ENCODE assay signal across 11 cellular contexts in genomic region chr3:114223146-114223545, GRCh38. TPM values are rescaled to one million over a fixed set of nuclear protein-coding genes. Genes with fewer than 3 reads are reported as not detected.
DNase-seq lines count a peak whose midpoint lies in the region; ATAC-seq and TF ChIP-seq lines count a peak whose summit lies in the region.
"Had no signal": no experiment of that assay in that cellular context is flagged by ENCODE, and none has a peak within 500 bp of the region (broad histone marks: within the 10 kb centered on the region; RNA-seq: fewer than 3 reads in every experiment).

No MANE protein-coding gene starts in this region.

- intact Hi-C loops in colonic mucosa (cut with DNase I) = no loop called here
- intact Hi-C loops in lower leg skin (cut with DNase I; ENCODE audit: low total_unique reads) = no loop called here
- intact Hi-C loops in right cardiac atrium (cut with DNase I) = no loop called here

- H3K36me3 ChIP-seq in colonic mucosa = no peaks in the 10 kb centered on the region

- H3K27ac ChIP-seq in colonic mucosa (peak overlapping the region; percentile 7), right cardiac atrium (ENCODE audit: low read length) (no peak overlapping the region)

- H3K27me3 ChIP-seq in colonic mucosa = no peaks in the 10 kb centered on the region
- H3K27me3 ChIP-seq in right cardiac atrium (ENCODE audit: control insufficient read depth, insufficient read depth) = no peaks in the 10 kb centered on the region

- TF ChIP-seq POLR2A in lower leg skin (IDR thresholded peaks at IDR 0.05) = no peak

- DNase-seq in GM13977 (ENCODE audit: low spot score) (peak; percentile 7), colonic mucosa (no peak), lower leg skin (ENCODE audit: low spot score in 2 of 2) (no peak), Kasumi-1 (lab: John Stamatoyannopoulos, UW) (no peak), right cardiac atrium (no peak), globus pallidus (ENCODE audit: low spot score) (no peak)
- DNase-seq: NCI-H2171 had no signal

- in situ Hi-C loops in GM13977 (cut with MboI; ENCODE audit: low pct_unique_long_range_greater_than_20kb, low sequenced_read_pairs, unreplicated experiment) = no loop called here

- no peak overlapping the region for H3K4me3 ChIP-seq in colonic mucosa
- no peak overlapping the region for H3K4me3 ChIP-seq in lower leg skin (ENCODE audit: low read depth, poor library complexity, severe bottlenecking)
- no peak overlapping the region for H3K4me3 ChIP-seq in right cardiac atrium (ENCODE audit: low read length)

- peak; percentile 85 for ATAC-seq in GM21360 (IDR thresholded peaks at IDR 0.05; ENCODE audit: unreplicated experiment)
- ATAC-seq in HG03196 (IDR thresholded peaks at IDR 0.05; ENCODE audit: unreplicated experiment) = peak; percentile 83
- no peak for ATAC-seq in right cardiac atrium

- H3K9me3 ChIP-seq in colonic mucosa (no peaks in the 10 kb centered on the region), right cardiac atrium (ENCODE audit: control insufficient read depth, low read length) (peaks cover 4% of the 10 kb centered on the region)

- H3K4me1 ChIP-seq in colonic mucosa (no peaks in the 10 kb centered on the region), right cardiac atrium (ENCODE audit: control insufficient read depth, insufficient read depth, low read length) (no peaks in the 10 kb centered on the region)

- H3K9ac ChIP-seq in colonic mucosa (ENCODE audit: low read depth in 2 of 2, low read length in 2 of 2) = no peak overlapping the region

- no peak for TF ChIP-seq CTCF in GM13977 (IDR thresholded peaks at IDR 0.05; ENCODE audit: extremely low read depth, insufficient read depth, missing control alignments)
- no peak for TF ChIP-seq CTCF in colonic mucosa (IDR thresholded peaks at IDR 0.05)
- TF ChIP-seq CTCF in lower leg skin (IDR thresholded peaks at IDR 0.05) = no peak

- WGBS in lower leg skin, 2 donors = 52 to 65% methylated on average over 3 of the region's 3 CpGs
- WGBS in right cardiac atrium = 71% methylated on average over 3 of the region's 3 CpGs

RNA-seq across cellular contexts. Expression of gene ZNF80, which starts 14.2 kb away (rescaled TPM):
- total RNA-seq in colonic mucosa (not detected), lower leg skin (not detected), right cardiac atrium (not detected)
- polyA plus RNA-seq in right cardiac atrium = not detected
- total RNA-seq: epithelial cell of proximal tubule had no signal

RNA-seq across cellular contexts. Expression of gene DRD3, which starts 44.3 kb away (rescaled TPM):
- total RNA-seq in colonic mucosa = not detected
- total RNA-seq in lower leg skin = not detected
- total RNA-seq in right cardiac atrium = not detected
- polyA plus RNA-seq in right cardiac atrium = not detected
- total RNA-seq: activated CD8-positive, alpha-beta memory T cell treated with anti-CD3 and anti-CD28 coated beads for 36 hours; epithelial cell of proximal tubule had no signal

Comparison
In these comparisons a context has a peak if more than half of its experiments do, and no peak if none do; other contexts are left out.
1. ATAC-seq: peak in GM21360 (single experiment) and HG03196 (single experiment); none in right cardiac atrium (0 of 2).